In the genomic region with DNA sequence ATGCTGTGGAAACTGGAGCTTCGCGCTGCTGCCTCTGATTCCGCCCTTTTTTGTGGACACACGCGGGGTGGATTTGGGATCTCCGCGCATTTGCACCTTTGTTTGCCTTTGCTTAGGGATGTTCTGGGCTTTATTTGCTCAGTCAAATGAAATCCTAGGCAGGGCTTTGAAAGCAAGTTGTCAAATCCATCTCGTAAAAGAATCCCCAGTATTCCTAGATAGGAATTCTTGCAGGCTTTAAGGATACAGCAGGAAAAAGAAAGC, we compare ENCODE assay signal across 7 cellular contexts. TPM values are rescaled to one million over a fixed set of nuclear protein-coding genes. Genes with fewer than 3 reads are reported as not detected.
DNase-seq lines count a peak whose midpoint lies in the region; ATAC-seq and TF ChIP-seq lines count a peak whose summit lies in the region.

No MANE protein-coding gene starts in this region.

- no peaks in the 10 kb centered on the region for H3K27me3 Mint-ChIP-seq in activated CD8-positive, alpha-beta T cell treated with anti-CD3 and anti-CD28 coated beads for 36 hours
- no peaks in the 10 kb centered on the region for H3K27me3 Mint-ChIP-seq in stimulated activated memory B cell treated with anti-CD40 and anti-IgM and Interleukin-4, amounts not matched to agents 10 μg/mL and 1 μg/mL and 100 μg/mL, for 72 hours

- peak overlapping the region; percentile 97 for H3K4me3 ChIP-seq in HL-60 (replicated peaks; ENCODE audit: insufficient read depth, low read length)
- peak overlapping the region; percentile 85 for H3K4me3 ChIP-seq in iPS-11a (ENCODE audit: low read depth, low read length)

- H3K4me3 Mint-ChIP-seq in activated CD8-positive, alpha-beta T cell treated with anti-CD3 and anti-CD28 coated beads for 36 hours: peak overlapping the region; percentile 89
- H3K4me3 Mint-ChIP-seq in stimulated activated memory B cell treated with anti-CD40 and anti-IgM and Interleukin-4, amounts not matched to agents 10 μg/mL and 1 μg/mL and 100 μg/mL, for 72 hours: peak overlapping the region; percentile 98

- CTCF ChIA-PET in activated CD8-positive, alpha-beta T cell treated with anti-CD3 and anti-CD28 coated beads for 36 hours (lab: Charles Lee): no interaction called here

- peak overlapping the region; percentile 99 for H3K27ac Mint-ChIP-seq in activated CD8-positive, alpha-beta T cell treated with anti-CD3 and anti-CD28 coated beads for 36 hours
- H3K27ac Mint-ChIP-seq in stimulated activated memory B cell treated with anti-CD40 and anti-IgM and Interleukin-4, amounts not matched to agents 10 μg/mL and 1 μg/mL and 100 μg/mL, for 72 hours: peak overlapping the region; percentile 98

- no peaks in the 10 kb centered on the region for H3K9me3 Mint-ChIP-seq in activated CD8-positive, alpha-beta T cell treated with anti-CD3 and anti-CD28 coated beads for 36 hours
- H3K9me3 Mint-ChIP-seq in stimulated activated memory B cell treated with anti-CD40 and anti-IgM and Interleukin-4, amounts not matched to agents 10 μg/mL and 1 μg/mL and 100 μg/mL, for 72 hours: no peaks in the 10 kb centered on the region

- DNase-seq in HL-60 (ENCODE audit: low read depth in 1 of 2, low spot score in 1 of 2) (no peak), GDM1 (lab: John Stamatoyannopoulos, UW) (no peak), occipital lobe (lab: John Stamatoyannopoulos, UW) (no peak), AG08395 (ENCODE audit: low spot score) (no peak)
- DNase-seq in activated CD8-positive, alpha-beta T cell treated with anti-CD3 and anti-CD28 coated beads for 36 hours: no peak

- TF ChIP-seq CTCF in HL-60 (IDR thresholded peaks at IDR 0.05; ENCODE audit: insufficient read depth, low read length): no peak
- TF ChIP-seq CTCF in activated CD8-positive, alpha-beta T cell treated with anti-CD3 and anti-CD28 coated beads for 36 hours (IDR thresholded peaks at IDR 0.05): no peak

- peaks cover 10% of the 10 kb centered on the region for H3K36me3 Mint-ChIP-seq in activated CD8-positive, alpha-beta T cell treated with anti-CD3 and anti-CD28 coated beads for 36 hours (ENCODE audit: low read depth)
- peaks cover 12% of the 10 kb centered on the region for H3K36me3 Mint-ChIP-seq in stimulated activated memory B cell treated with anti-CD40 and anti-IgM and Interleukin-4, amounts not matched to agents 10 μg/mL and 1 μg/mL and 100 μg/mL, for 72 hours

- peak overlapping the region; percentile 86 for H3K27ac ChIP-seq in HL-60 (replicated peaks)

- ATAC-seq in activated CD8-positive, alpha-beta T cell treated with anti-CD3 and anti-CD28 coated beads for 36 hours: no peak
- ATAC-seq in stimulated activated memory B cell treated with anti-CD40 and anti-IgM and Interleukin-4, amounts not matched to agents 10 μg/mL and 1 μg/mL and 100 μg/mL, for 72 hours: no peak

- H3K27me3 ChIP-seq in HL-60 (ENCODE audit: insufficient read depth, poor library complexity, severe bottlenecking): no peaks in the 10 kb centered on the region

- H3K4me1 Mint-ChIP-seq in activated CD8-positive, alpha-beta T cell treated with anti-CD3 and anti-CD28 coated beads for 36 hours (ENCODE audit: low read depth): peaks cover 36% of the 10 kb centered on the region
- peaks cover 48% of the 10 kb centered on the region for H3K4me1 Mint-ChIP-seq in stimulated activated memory B cell treated with anti-CD40 and anti-IgM and Interleukin-4, amounts not matched to agents 10 μg/mL and 1 μg/mL and 100 μg/mL, for 72 hours

- POLR2A ChIA-PET in activated CD8-positive, alpha-beta T cell treated with anti-CD3 and anti-CD28 coated beads for 36 hours (lab: Charles Lee): interaction anchor here (1.3 to 1.5 kb wide), 2 partner anchors 278 to 345 kb away, joined by 3 read pairs; no protein-coding TSS in a partner anchor

- intact Hi-C loops in activated CD8-positive, alpha-beta T cell treated with anti-CD3 and anti-CD28 coated beads for 36 hours (cut with micrococcal nuclease): loop anchor here (1.0 kb wide), 1 partner anchor 286 kb away; no protein-coding TSS in a partner anchor

RNA-seq across cellular contexts. Expression of a gene that starts 0.4 kb away (rescaled TPM):
- total RNA-seq in activated CD8-positive, alpha-beta T cell treated with anti-CD3 and anti-CD28 coated beads for 36 hours: 10 to 100 TPM; 25.0 to 25.8 TPM
- 92.6 TPM for total RNA-seq in occipital lobe

RNA-seq across cellular contexts. Expression of a gene that starts 1.1 kb away (rescaled TPM):
- 10 to 100 TPM; 22.1 to 23.3 TPM for total RNA-seq in activated CD8-positive, alpha-beta T cell treated with anti-CD3 and anti-CD28 coated beads for 36 hours
- 38.8 TPM for total RNA-seq in occipital lobe
